ENCODE assay signal across 18 cellular contexts in genomic region chr21:23740463-23740862, GRCh38.
"Had no signal": no experiment of that assay in that cellular context is flagged by ENCODE, and none has a peak within 500 bp of the region (broad histone marks: within the 10 kb centered on the region; RNA-seq: fewer than 3 reads in every experiment).

No MANE protein-coding gene starts in this region.

- H3K36me3 ChIP-seq: brain microvascular endothelial cell, thoracic aorta had no signal

- H3K4me3 ChIP-seq: thoracic aorta had no signal

- DNase-seq: activated B cell treated with CpG ODN at 0.5 μM for 24 hours; activated CD4-positive, alpha-beta T cell treated with anti-CD3 and anti-CD28 coated beads, Interleukin-2, amount 10 ng/mL, durations not matched to agents 7 days and 5 days; activated CD8-positive, alpha-beta memory T cell treated with anti-CD3 and anti-CD28 coated beads for 24 hours; activated naive CD4-positive, alpha-beta T cell; anterior cingulate cortex; brain microvascular endothelial cell; cortex of kidney; effector CD4-positive, alpha-beta T cell; foreskin fibroblast; kidney glomerular epithelial cell; left ventricle myocardium superior; mesenchymal stem cell; retina; stimulated activated CD4-positive, alpha-beta T cell treated with anti-CD3 and anti-CD28 coated beads, Interleukin-12 subunit alpha, Interleukin-12 subunit beta, amount 100 ng/mL, for 4 hours; T-helper 9 cell had no signal

- H3K9me3 ChIP-seq: thoracic aorta had no signal

- ATAC-seq: left ventricle myocardium superior; natural killer cell treated with Interleukin-12 subunit alpha and Interleukin-12 subunit beta and Interleukin-15 and Interleukin-18, amount 100 ng/mL, for 72 hours; stimulated activated effector memory CD8-positive, alpha-beta T cell treated with anti-CD3 and anti-CD28 coated beads, Interleukin-12 subunit alpha, Interleukin-12 subunit beta, amount 100 ng/mL, for 72 hours had no signal

- H3K27me3 ChIP-seq: brain microvascular endothelial cell had no signal
